ENCODE assay signal across 11 cellular contexts in genomic region chr12:113240395-113240794, GRCh38. TPM values are rescaled to one million over a fixed set of nuclear protein-coding genes. Genes with fewer than 3 reads are reported as not detected.
DNase-seq lines count a peak whose midpoint lies in the region; ATAC-seq, FAIRE-seq and TF ChIP-seq lines count a peak whose summit lies in the region.
"Had no signal": no experiment of that assay in that cellular context is flagged by ENCODE, and none has a peak within 500 bp of the region (broad histone marks: within the 10 kb centered on the region; RNA-seq: fewer than 3 reads in every experiment).

No MANE protein-coding gene starts in this region.

- no peak for TF ChIP-seq CTCF in colonic mucosa (IDR thresholded peaks at IDR 0.05)

- no peak for DNase-seq in colonic mucosa
- DNase-seq in small intestine, result no peak
- no peak for DNase-seq in activated effector memory CD4-positive, alpha-beta T cell treated with Interleukin-2 at 50 U/mL for 16 hours
- no peak for DNase-seq in activated naive CD4-positive, alpha-beta T cell treated with Interleukin-2 at 50 U/mL for 16 hours

- ATAC-seq in GM18511 (IDR thresholded peaks at IDR 0.05; ENCODE audit: unreplicated experiment) (peak; percentile 65), HG03521 (IDR thresholded peaks at IDR 0.05; ENCODE audit: unreplicated experiment) (peak; percentile 45), HG03045 (IDR thresholded peaks at IDR 0.05; ENCODE audit: unreplicated experiment) (no peak), esophagus mucosa (no peak)
- ATAC-seq: activated T-helper 17 cell treated with anti-CD3 and anti-CD28 coated beads, Interleukin-2, amount 50 U/mL, for 72 hours had no signal

- H3K27me3 ChIP-seq in colonic mucosa (no peaks in the 10 kb centered on the region), small intestine (ENCODE audit: control insufficient read depth in 2 of 2, insufficient read depth in 2 of 2, low read length in 2 of 2) (no peaks in the 10 kb centered on the region)
- H3K27me3 ChIP-seq: ovary had no signal

- H3K4me1 ChIP-seq in colonic mucosa (peaks cover 64% of the 10 kb centered on the region), small intestine (ENCODE audit: control insufficient read depth in 2 of 2, insufficient read depth in 1 of 2, low read depth in 1 of 2, low read length in 1 of 2) (peaks cover 21 to 24% of the 10 kb centered on the region in 2 donors)

- 67 to 75% (median 73%) methylated on average over 3 of the region's 3 CpGs for WGBS in small intestine, 3 donors

- H3K9ac ChIP-seq in colonic mucosa (ENCODE audit: low read depth in 2 of 2, low read length in 2 of 2), result peak overlapping the region in 1 of 2 donors; percentile 85

- H3K4me3 ChIP-seq in colonic mucosa (no peak overlapping the region), small intestine (ENCODE audit: low read depth in 1 of 2, low read length in 2 of 2) (no peak overlapping the region)
- H3K4me3 ChIP-seq: ovary had no signal

- peak overlapping the region; percentile 92 for H3K27ac ChIP-seq in colonic mucosa
- H3K27ac ChIP-seq in small intestine (ENCODE audit: low read depth in 1 of 2, low read length in 1 of 2), result peak overlapping the region; percentile 89 to 94

- intact Hi-C loops in colonic mucosa (cut with DNase I), result no loop called here

- FAIRE-seq in small intestine (lab: Jason Lieb, UNC), result no peak
- FAIRE-seq: GM18507 had no signal

- H3K9me3 ChIP-seq in colonic mucosa (no peaks in the 10 kb centered on the region), small intestine (ENCODE audit: control insufficient read depth, low read depth) (no peaks in the 10 kb centered on the region)
- H3K9me3 ChIP-seq: ovary had no signal

- H3K36me3 ChIP-seq in colonic mucosa (no peaks in the 10 kb centered on the region), small intestine (ENCODE audit: control insufficient read depth in 2 of 2, insufficient read depth in 2 of 2, low read length in 2 of 2) (peaks cover 0 to 3% of the 10 kb centered on the region in 2 donors)
- H3K36me3 ChIP-seq: ovary had no signal

RNA-seq across cellular contexts. Expression of gene TPCN1, which starts 19.1 kb away (rescaled TPM):
- 10 to 100 TPM; 55.5 to 85.6 TPM for total RNA-seq in colonic mucosa
- polyA plus RNA-seq in small intestine, result 10 to 100 TPM; 12.2 to 40.0 (median 28.7) TPM
- 35.2 TPM for total RNA-seq in esophagus mucosa

RNA-seq across cellular contexts. Expression of gene RITA1, which starts 54.9 kb away (rescaled TPM):
- total RNA-seq in colonic mucosa (10 to 100 TPM; 13.9 to 26.9 TPM), esophagus mucosa (11.0 TPM)
- 10 to 100 TPM; 18.8 to 31.5 (median 20.5) TPM for polyA plus RNA-seq in small intestine

RNA-seq across cellular contexts. Expression of gene DDX54, which starts 55.1 kb away (rescaled TPM):
- 10 to 100 TPM; 54.8 to 98.3 TPM for total RNA-seq in colonic mucosa
- polyA plus RNA-seq in small intestine, result 10 to 100 TPM; 34.9 to 75.6 (median 49.4) TPM
- total RNA-seq in esophagus mucosa, result 46.6 TPM

Comparison
In these comparisons a context has a peak if more than half of its experiments do, and no peak if none do; other contexts are left out.
1. ATAC-seq: peak in GM18511 (single experiment) and HG03521 (single experiment); none in HG03045 (single experiment) and esophagus mucosa (single experiment).